Comparison of ENCODE assay signal across 2 cellular contexts in the genomic region with DNA sequence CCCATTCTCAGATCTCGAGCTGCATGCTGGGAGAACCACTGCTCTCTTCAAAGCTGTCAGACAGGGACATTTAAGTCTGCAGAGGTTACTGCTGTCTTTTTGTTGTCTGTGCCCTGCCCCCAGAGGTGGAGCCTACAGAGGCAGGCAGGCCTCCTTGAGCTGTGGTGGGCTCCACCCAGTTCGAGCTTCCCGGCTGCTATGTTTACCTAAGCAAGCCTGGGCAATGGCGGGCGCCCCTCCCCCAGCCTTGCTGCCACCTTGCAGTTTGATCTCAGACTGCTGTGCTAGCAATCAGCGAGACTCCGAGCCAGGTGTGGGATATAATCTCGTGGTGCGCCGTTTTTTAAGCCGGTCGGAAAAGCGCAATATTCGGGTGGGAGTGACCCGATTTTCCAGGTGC. TPM values are rescaled to one million over a fixed set of nuclear protein-coding genes. Genes with fewer than 3 reads are reported as not detected.
"Had no signal": no experiment of that assay in that cellular context is flagged by ENCODE, and none has a peak within 500 bp of the region (broad histone marks: within the 10 kb centered on the region; RNA-seq: fewer than 3 reads in every experiment).

No MANE protein-coding gene starts in this region.

RNA-seq across cellular contexts. Expression of a gene that starts 31.2 kb away (rescaled TPM):
- polyA plus RNA-seq: immature natural killer cell; naive thymus-derived CD4-positive, alpha-beta T cell had no signal
